Comparison of ENCODE assay signal across 2 cellular contexts in the genomic region with DNA sequence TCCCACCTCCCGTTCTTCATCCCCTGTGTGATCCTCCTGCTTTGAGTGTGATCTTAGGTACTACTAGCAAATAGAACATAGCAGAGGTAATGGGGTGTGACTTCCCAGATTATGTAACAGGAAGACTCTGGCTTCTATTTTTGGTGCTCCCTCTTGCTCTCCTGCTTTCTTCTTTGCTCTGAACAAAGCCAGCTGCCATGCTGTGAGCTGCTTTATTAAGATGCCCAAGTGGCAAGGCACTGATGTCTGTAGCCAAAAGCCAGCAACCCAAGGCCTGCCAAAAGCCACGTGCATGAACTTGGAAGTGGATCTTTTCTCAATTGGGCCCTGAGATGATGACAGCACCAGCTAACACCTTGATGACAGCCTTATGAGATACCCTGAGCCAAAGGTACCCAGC.
TF ChIP-seq lines count a peak whose summit lies in the region.

No MANE protein-coding gene starts in this region.

TF ChIP-seq in GM23338, 12 proteins besides CTCF, POLR2A, EP300 and RAD21:
- no peak for TF ChIP-seq ZNF331 (CRISPR knock-in tag; IDR thresholded peaks at IDR 0.05; ENCODE audit: low read depth)
- TF ChIP-seq, protein P1, sequence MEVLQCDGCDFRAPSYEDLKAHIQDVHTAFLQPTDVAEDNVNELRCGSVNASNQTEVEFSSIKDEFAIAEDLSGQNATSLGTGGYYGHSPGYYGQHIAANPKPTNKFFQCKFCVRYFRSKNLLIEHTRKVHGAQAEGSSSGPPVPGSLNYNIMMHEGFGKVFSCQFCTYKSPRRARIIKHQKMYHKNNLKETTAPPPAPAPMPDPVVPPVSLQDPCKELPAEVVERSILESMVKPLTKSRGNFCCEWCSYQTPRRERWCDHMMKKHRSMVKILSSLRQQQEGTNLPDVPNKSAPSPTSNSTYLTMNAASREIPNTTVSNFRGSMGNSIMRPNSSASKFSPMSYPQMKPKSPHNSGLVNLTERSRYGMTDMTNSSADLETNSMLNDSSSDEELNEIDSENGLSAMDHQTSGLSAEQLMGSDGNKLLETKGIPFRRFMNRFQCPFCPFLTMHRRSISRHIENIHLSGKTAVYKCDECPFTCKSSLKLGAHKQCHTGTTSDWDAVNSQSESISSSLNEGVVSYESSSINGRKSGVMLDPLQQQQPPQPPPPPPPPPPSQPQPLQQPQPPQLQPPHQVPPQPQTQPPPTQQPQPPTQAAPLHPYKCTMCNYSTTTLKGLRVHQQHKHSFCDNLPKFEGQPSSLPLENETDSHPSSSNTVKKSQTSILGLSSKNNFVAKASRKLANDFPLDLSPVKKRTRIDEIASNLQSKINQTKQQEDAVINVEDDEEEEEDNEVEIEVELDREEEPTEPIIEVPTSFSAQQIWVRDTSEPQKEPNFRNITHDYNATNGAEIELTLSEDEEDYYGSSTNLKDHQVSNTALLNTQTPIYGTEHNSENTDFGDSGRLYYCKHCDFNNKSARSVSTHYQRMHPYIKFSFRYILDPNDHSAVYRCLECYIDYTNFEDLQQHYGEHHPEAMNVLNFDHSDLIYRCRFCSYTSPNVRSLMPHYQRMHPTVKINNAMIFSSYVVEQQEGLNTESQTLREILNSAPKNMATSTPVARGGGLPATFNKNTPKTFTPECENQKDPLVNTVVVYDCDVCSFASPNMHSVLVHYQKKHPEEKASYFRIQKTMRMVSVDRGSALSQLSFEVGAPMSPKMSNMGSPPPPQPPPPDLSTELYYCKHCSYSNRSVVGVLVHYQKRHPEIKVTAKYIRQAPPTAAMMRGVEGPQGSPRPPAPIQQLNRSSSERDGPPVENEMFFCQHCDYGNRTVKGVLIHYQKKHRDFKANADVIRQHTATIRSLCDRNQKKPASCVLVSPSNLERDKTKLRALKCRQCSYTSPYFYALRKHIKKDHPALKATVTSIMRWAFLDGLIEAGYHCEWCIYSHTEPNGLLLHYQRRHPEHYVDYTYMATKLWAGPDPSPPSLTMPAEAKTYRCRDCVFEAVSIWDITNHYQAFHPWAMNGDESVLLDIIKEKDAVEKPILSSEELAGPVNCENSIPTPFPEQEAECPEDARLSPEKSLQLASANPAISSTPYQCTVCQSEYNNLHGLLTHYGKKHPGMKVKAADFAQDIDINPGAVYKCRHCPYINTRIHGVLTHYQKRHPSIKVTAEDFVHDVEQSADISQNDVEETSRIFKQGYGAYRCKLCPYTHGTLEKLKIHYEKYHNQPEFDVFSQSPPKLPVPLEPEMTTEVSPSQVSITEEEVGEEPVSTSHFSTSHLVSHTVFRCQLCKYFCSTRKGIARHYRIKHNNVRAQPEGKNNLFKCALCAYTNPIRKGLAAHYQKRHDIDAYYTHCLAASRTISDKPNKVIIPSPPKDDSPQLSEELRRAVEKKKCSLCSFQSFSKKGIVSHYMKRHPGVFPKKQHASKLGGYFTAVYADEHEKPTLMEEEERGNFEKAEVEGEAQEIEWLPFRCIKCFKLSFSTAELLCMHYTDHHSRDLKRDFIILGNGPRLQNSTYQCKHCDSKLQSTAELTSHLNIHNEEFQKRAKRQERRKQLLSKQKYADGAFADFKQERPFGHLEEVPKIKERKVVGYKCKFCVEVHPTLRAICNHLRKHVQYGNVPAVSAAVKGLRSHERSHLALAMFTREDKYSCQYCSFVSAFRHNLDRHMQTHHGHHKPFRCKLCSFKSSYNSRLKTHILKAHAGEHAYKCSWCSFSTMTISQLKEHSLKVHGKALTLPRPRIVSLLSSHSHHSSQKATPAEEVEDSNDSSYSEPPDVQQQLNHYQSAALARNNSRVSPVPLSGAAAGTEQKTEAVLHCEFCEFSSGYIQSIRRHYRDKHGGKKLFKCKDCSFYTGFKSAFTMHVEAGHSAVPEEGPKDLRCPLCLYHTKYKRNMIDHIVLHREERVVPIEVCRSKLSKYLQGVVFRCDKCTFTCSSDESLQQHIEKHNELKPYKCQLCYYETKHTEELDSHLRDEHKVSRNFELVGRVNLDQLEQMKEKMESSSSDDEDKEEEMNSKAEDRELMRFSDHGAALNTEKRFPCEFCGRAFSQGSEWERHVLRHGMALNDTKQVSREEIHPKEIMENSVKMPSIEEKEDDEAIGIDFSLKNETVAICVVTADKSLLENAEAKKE (CRISPR knock-in tag; IDR thresholded peaks at IDR 0.05) = no peak
- TF ChIP-seq STAT1 (IDR thresholded peaks at IDR 0.05; ENCODE audit: unreplicated experiment) = no peak
- no peak for TF ChIP-seq POLR2AphosphoS5 (IDR thresholded peaks at IDR 0.05; ENCODE audit: low read depth)
- TF ChIP-seq CREB1 (CRISPR knock-in tag; IDR thresholded peaks at IDR 0.05; ENCODE audit: low read depth) = no peak
- TF ChIP-seq NANOG (IDR thresholded peaks at IDR 0.05; ENCODE audit: borderline replicate concordance) = no peak
- no peak for TF ChIP-seq ETS1 (IDR thresholded peaks at IDR 0.05)
- TF ChIP-seq EZH2 (IDR thresholded peaks at IDR 0.05; ENCODE audit: low read depth, unreplicated experiment) = no peak

TF ChIP-seq in H1, 55 proteins besides CTCF, POLR2A, EP300 and RAD21:
- no peak for TF ChIP-seq TEAD4 (IDR thresholded peaks at IDR 0.05; ENCODE audit: low read depth, low read length)
- TF ChIP-seq SIX5 (IDR thresholded peaks at IDR 0.05; ENCODE audit: low read depth, low read length) = no peak
- TF ChIP-seq, protein P2, sequence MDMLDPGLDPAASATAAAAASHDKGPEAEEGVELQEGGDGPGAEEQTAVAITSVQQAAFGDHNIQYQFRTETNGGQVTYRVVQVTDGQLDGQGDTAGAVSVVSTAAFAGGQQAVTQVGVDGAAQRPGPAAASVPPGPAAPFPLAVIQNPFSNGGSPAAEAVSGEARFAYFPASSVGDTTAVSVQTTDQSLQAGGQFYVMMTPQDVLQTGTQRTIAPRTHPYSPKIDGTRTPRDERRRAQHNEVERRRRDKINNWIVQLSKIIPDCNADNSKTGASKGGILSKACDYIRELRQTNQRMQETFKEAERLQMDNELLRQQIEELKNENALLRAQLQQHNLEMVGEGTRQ (IDR thresholded peaks at IDR 0.05; ENCODE audit: low read length) = no peak
- TF ChIP-seq NRF1 (IDR thresholded peaks at IDR 0.05; ENCODE audit: low read depth, low read length) = no peak
- TF ChIP-seq HDAC6 (IDR thresholded peaks at IDR 0.05; ENCODE audit: low read depth, low read length) = no peak
- TF ChIP-seq, protein P3, sequence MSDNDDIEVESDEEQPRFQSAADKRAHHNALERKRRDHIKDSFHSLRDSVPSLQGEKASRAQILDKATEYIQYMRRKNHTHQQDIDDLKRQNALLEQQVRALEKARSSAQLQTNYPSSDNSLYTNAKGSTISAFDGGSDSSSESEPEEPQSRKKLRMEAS (IDR thresholded peaks at IDR 0.05) = no peak
- no peak for TF ChIP-seq GTF2F1 (IDR thresholded peaks at IDR 0.05; ENCODE audit: borderline replicate concordance, low read depth, low read length)
- no peak for TF ChIP-seq EZH2 (IDR thresholded peaks at IDR 0.05; ENCODE audit: low read depth, low read length, severe bottlenecking)
- TF ChIP-seq BRCA1 (IDR thresholded peaks at IDR 0.05; ENCODE audit: low read depth, low read length) = no peak
- no peak for TF ChIP-seq YY1 (IDR thresholded peaks at IDR 0.05; ENCODE audit: low read depth, low read length)
- TF ChIP-seq ZNF274 (IDR thresholded peaks at IDR 0.05; ENCODE audit: borderline replicate concordance, extremely low read depth, low read length) = no peak
- no peak for TF ChIP-seq NANOG (IDR thresholded peaks at IDR 0.05; ENCODE audit: insufficient read depth, low read depth, low read length, poor library complexity, severe bottlenecking)
- no peak for TF ChIP-seq CBX8 (IDR thresholded peaks at IDR 0.05; ENCODE audit: borderline replicate concordance, low read depth, low read length)
- TF ChIP-seq SP1 (IDR thresholded peaks at IDR 0.05; ENCODE audit: low read depth, low read length) = no peak
- TF ChIP-seq PHF8 (conservative IDR thresholded peaks at IDR 0.05; ENCODE audit: low read depth, low read length) = no peak
- no peak for TF ChIP-seq JUND (IDR thresholded peaks at IDR 0.05; ENCODE audit: low read length)
- no peak for TF ChIP-seq ASH2L (IDR thresholded peaks at IDR 0.05; ENCODE audit: low read length)
- TF ChIP-seq, protein P4, sequence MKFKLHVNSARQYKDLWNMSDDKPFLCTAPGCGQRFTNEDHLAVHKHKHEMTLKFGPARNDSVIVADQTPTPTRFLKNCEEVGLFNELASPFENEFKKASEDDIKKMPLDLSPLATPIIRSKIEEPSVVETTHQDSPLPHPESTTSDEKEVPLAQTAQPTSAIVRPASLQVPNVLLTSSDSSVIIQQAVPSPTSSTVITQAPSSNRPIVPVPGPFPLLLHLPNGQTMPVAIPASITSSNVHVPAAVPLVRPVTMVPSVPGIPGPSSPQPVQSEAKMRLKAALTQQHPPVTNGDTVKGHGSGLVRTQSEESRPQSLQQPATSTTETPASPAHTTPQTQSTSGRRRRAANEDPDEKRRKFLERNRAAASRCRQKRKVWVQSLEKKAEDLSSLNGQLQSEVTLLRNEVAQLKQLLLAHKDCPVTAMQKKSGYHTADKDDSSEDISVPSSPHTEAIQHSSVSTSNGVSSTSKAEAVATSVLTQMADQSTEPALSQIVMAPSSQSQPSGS (IDR thresholded peaks at IDR 0.05; ENCODE audit: low read length) = no peak
- no peak for TF ChIP-seq KDM1A (IDR thresholded peaks at IDR 0.05; ENCODE audit: borderline replicate concordance, low read length)
